ENCODE assay signal across 1 cellular context in the genomic region with DNA sequence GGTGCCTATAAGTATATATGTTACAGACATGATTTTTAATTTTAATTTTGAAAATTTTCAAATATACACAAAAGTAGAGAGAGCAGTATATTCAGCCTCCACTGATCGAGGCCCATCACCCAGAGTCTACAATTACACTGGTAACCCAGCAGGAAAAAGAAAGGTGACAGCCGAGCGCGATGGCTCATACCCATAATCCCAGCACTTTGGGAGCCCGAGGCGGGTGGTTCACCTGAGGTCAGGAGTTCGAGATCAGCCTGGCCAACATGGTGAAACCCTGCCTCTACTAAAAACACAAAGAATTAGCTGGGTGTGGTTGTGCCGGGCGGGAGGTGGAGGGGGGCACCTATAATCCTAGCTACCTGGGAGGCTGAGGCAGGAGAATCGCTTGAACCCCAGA.
TF ChIP-seq lines count a peak whose summit lies in the region.

No MANE protein-coding gene starts in this region.

TF ChIP-seq in neural cell, 6 proteins besides CTCF, POLR2A, EP300 and RAD21:
- TF ChIP-seq TAF1 (IDR thresholded peaks at IDR 0.05; ENCODE audit: low read depth) (no peak), EZH2 (IDR thresholded peaks at IDR 0.05; ENCODE audit: borderline replicate concordance, insufficient read depth, low read length, poor library complexity, severe bottlenecking) (no peak), SMC3 (conservative IDR thresholded peaks at IDR 0.05; ENCODE audit: poor library complexity) (no peak), POLR2AphosphoS5 (IDR thresholded peaks at IDR 0.05) (no peak), MXI1 (conservative IDR thresholded peaks at IDR 0.05; ENCODE audit: poor library complexity, severe bottlenecking) (no peak)
- TF ChIP-seq, protein P1, sequence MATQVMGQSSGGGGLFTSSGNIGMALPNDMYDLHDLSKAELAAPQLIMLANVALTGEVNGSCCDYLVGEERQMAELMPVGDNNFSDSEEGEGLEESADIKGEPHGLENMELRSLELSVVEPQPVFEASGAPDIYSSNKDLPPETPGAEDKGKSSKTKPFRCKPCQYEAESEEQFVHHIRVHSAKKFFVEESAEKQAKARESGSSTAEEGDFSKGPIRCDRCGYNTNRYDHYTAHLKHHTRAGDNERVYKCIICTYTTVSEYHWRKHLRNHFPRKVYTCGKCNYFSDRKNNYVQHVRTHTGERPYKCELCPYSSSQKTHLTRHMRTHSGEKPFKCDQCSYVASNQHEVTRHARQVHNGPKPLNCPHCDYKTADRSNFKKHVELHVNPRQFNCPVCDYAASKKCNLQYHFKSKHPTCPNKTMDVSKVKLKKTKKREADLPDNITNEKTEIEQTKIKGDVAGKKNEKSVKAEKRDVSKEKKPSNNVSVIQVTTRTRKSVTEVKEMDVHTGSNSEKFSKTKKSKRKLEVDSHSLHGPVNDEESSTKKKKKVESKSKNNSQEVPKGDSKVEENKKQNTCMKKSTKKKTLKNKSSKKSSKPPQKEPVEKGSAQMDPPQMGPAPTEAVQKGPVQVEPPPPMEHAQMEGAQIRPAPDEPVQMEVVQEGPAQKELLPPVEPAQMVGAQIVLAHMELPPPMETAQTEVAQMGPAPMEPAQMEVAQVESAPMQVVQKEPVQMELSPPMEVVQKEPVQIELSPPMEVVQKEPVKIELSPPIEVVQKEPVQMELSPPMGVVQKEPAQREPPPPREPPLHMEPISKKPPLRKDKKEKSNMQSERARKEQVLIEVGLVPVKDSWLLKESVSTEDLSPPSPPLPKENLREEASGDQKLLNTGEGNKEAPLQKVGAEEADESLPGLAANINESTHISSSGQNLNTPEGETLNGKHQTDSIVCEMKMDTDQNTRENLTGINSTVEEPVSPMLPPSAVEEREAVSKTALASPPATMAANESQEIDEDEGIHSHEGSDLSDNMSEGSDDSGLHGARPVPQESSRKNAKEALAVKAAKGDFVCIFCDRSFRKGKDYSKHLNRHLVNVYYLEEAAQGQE (IDR thresholded peaks at IDR 0.05; ENCODE audit: borderline replicate concordance) = no peak
